Comparison of ENCODE assay signal across 8 cellular contexts in genomic region chr5:78594946-78595921, GRCh38. TPM values are rescaled to one million over a fixed set of nuclear protein-coding genes. Genes with fewer than 3 reads are reported as not detected.
DNase-seq lines count a peak whose midpoint lies in the region; ATAC-seq, FAIRE-seq and TF ChIP-seq lines count a peak whose summit lies in the region.

No MANE protein-coding gene starts in this region.

- H3K36me3 Mint-ChIP-seq in neural progenitor cell: peaks cover 8% of the 10 kb centered on the region

- no peaks in the 10 kb centered on the region for H3K36me3 ChIP-seq in neural progenitor cell

- H3K4me3 ChIP-seq in neural progenitor cell: no peak overlapping the region

- no peaks in the 10 kb centered on the region for H3K79me2 ChIP-seq in neural progenitor cell (ENCODE audit: low read depth)

- TF ChIP-seq CTCF in neural progenitor cell (IDR thresholded peaks at IDR 0.05): no peak

- peak overlapping the region; percentile 11 for H3K27ac ChIP-seq in substantia nigra (ENCODE audit: low read depth, low read length, poor library complexity, severe bottlenecking)
- no peak overlapping the region for H3K27ac ChIP-seq in neural progenitor cell

- no peaks in the 10 kb centered on the region for H3K4me1 ChIP-seq in neural progenitor cell

- no peaks in the 10 kb centered on the region for H4K20me1 ChIP-seq in neural progenitor cell (ENCODE audit: low read depth)

- peaks cover 3% of the 10 kb centered on the region for H3K9me3 Mint-ChIP-seq in neural progenitor cell

- no peak overlapping the region for H2AFZ ChIP-seq in neural progenitor cell (replicated peaks)

- H3F3A ChIP-seq in neural progenitor cell (ENCODE audit: low read depth): no peaks in the 10 kb centered on the region

- peak; percentile 92 for DNase-seq in HPDE6-E6E7 (ENCODE audit: extremely low spot score)
- peak; percentile 96 for DNase-seq in astrocyte of the hippocampus (ENCODE audit: low read depth, low spot score)
- no peak for DNase-seq in substantia nigra (lab: John Stamatoyannopoulos, UW)
- DNase-seq in NAMALWA (ENCODE audit: low spot score): no peak
- DNase-seq in neural progenitor cell (ENCODE audit: low spot score): no peak

- ATAC-seq in HG03342 (IDR thresholded peaks at IDR 0.05; ENCODE audit: unreplicated experiment): no peak
- no peak for ATAC-seq in HG03457 (IDR thresholded peaks at IDR 0.05; ENCODE audit: unreplicated experiment)

- H3K4me2 ChIP-seq in neural progenitor cell: no peak overlapping the region

- H3K4me1 Mint-ChIP-seq in neural progenitor cell: peaks cover 16% of the 10 kb centered on the region

- no peaks in the 10 kb centered on the region for H3K27me3 Mint-ChIP-seq in neural progenitor cell (ENCODE audit: insufficient read depth, low read depth)

- no peaks in the 10 kb centered on the region for H3K9me3 ChIP-seq in neural progenitor cell (ENCODE audit: low read depth)

- peak; percentile 45 for FAIRE-seq in islet of Langerhans (lab: Jason Lieb, UNC)

- no peaks in the 10 kb centered on the region for H3K27me3 ChIP-seq in neural progenitor cell

- H3K4me3 Mint-ChIP-seq in neural progenitor cell: no peak overlapping the region

- H3K27ac Mint-ChIP-seq in neural progenitor cell: no peak overlapping the region

- no peak overlapping the region for H3K9ac ChIP-seq in neural progenitor cell

RNA-seq across cellular contexts. Expression of gene LHFPL2, which starts 53.3 kb away (rescaled TPM):
- 20.6 and 21.1 TPM in 2 replicates for total RNA-seq in neural progenitor cell (ENCODE audit: low replicate concordance)

Comparison
In these comparisons a context has a peak if more than half of its experiments do, and no peak if none do; other contexts are left out.
1. DNase-seq: peak in HPDE6-E6E7 (single experiment) and astrocyte of the hippocampus (single experiment); none in substantia nigra (0 of 49), NAMALWA (single experiment) and neural progenitor cell (single experiment).